21 cellular contexts compared by ENCODE assay signal in genomic region chr18:12742453-12742852, GRCh38. TPM values are rescaled to one million over a fixed set of nuclear protein-coding genes. Genes with fewer than 3 reads are reported as not detected.
DNase-seq lines count a peak whose midpoint lies in the region; ATAC-seq and TF ChIP-seq lines count a peak whose summit lies in the region.
"Had no signal": no experiment of that assay in that cellular context is flagged by ENCODE, and none has a peak within 500 bp of the region (broad histone marks: within the 10 kb centered on the region; RNA-seq: fewer than 3 reads in every experiment).

No MANE protein-coding gene starts in this region.

- H3K9me3 Mint-ChIP-seq in stimulated activated naive CD8-positive, alpha-beta T cell treated with anti-CD3 and anti-CD28 coated beads, Interleukin-15, amount 100 ng/mL, for 72 hours: no peaks in the 10 kb centered on the region
- H3K9me3 Mint-ChIP-seq: activated naive CD8-positive, alpha-beta T cell treated with anti-CD3 and anti-CD28 coated beads for 36 hours had no signal

- WGBS in SK-N-SH (ENCODE audit: low lambda C conversion rate): 49% methylated on average over 5 of the region's 5 CpGs

- H3K36me3 ChIP-seq in SK-N-SH (replicated peaks in 1 of 2; ENCODE audit: control insufficient read depth in 1 of 2, insufficient read depth in 2 of 2, low read length in 1 of 2) (no peaks in the 10 kb centered on the region), vagina (no peaks in the 10 kb centered on the region)
- H3K36me3 ChIP-seq: tibial nerve had no signal

- intact Hi-C loops in vagina (cut with DNase I): no loop called here

- peaks cover 15% of the 10 kb centered on the region for H3F3A ChIP-seq in SK-N-SH (replicated peaks; ENCODE audit: insufficient read depth)

- no peaks in the 10 kb centered on the region for H4K20me1 ChIP-seq in SK-N-SH (ENCODE audit: insufficient read depth)

- H3K27me3 Mint-ChIP-seq in stimulated activated naive CD8-positive, alpha-beta T cell treated with anti-CD3 and anti-CD28 coated beads, Interleukin-15, amount 100 ng/mL, for 72 hours: no peaks in the 10 kb centered on the region
- H3K27me3 Mint-ChIP-seq: activated naive CD8-positive, alpha-beta T cell treated with anti-CD3 and anti-CD28 coated beads for 36 hours had no signal

- no peak overlapping the region; the same call in 1 of the 2 replicates for H2AFZ ChIP-seq in SK-N-SH (ENCODE audit: low read depth)
- H2AFZ ChIP-seq: hepatocyte had no signal

- TF ChIP-seq CTCF in SK-N-SH (IDR thresholded peaks at IDR 0.05) (no peak), vagina (IDR thresholded peaks at IDR 0.05) (no peak)

- no peak for TF ChIP-seq EP300 in SK-N-SH (IDR thresholded peaks at IDR 0.05; ENCODE audit: borderline replicate concordance in 1 of 2, low read depth in 1 of 2, low read length in 1 of 2)

- H3K9ac ChIP-seq in SK-N-SH: no peak overlapping the region

- ATAC-seq in stimulated activated naive CD8-positive, alpha-beta T cell treated with anti-CD3 and anti-CD28 coated beads, Interleukin-15, amount 100 ng/mL, for 72 hours: no peak
- ATAC-seq: sciatic nerve had no signal

- no peaks in the 10 kb centered on the region for H3K9me2 ChIP-seq in SK-N-SH

- no peak overlapping the region for H3K4me3 ChIP-seq in SK-N-SH (ENCODE audit: low read depth in 2 of 2, low read length in 1 of 2)
- H3K4me3 ChIP-seq in vagina: no peak overlapping the region
- H3K4me3 ChIP-seq: hepatocyte, tibial nerve had no signal

- TF ChIP-seq RAD21 in SK-N-SH (IDR thresholded peaks at IDR 0.05; ENCODE audit: low read length): no peak

- no peaks in the 10 kb centered on the region for H3K27me3 ChIP-seq in SK-N-SH (ENCODE audit: insufficient read depth)
- no peaks in the 10 kb centered on the region for H3K27me3 ChIP-seq in vagina
- H3K27me3 ChIP-seq: hepatocyte, tibial nerve had no signal

- no peak overlapping the region for H3K27ac ChIP-seq in SK-N-SH (ENCODE audit: low read depth in 2 of 2, low read length in 1 of 2)
- H3K27ac ChIP-seq in vagina: no peak overlapping the region
- H3K27ac ChIP-seq: 22Rv1, hepatocyte, HL-60, tibial nerve had no signal

- H3K4me1 Mint-ChIP-seq in stimulated activated naive CD8-positive, alpha-beta T cell treated with anti-CD3 and anti-CD28 coated beads, Interleukin-15, amount 100 ng/mL, for 72 hours: no peaks in the 10 kb centered on the region
- H3K4me1 Mint-ChIP-seq: activated naive CD8-positive, alpha-beta T cell treated with anti-CD3 and anti-CD28 coated beads for 36 hours had no signal

- H3K4me3 Mint-ChIP-seq in stimulated activated naive CD8-positive, alpha-beta T cell treated with anti-CD3 and anti-CD28 coated beads, Interleukin-15, amount 100 ng/mL, for 72 hours: no peak overlapping the region
- H3K4me3 Mint-ChIP-seq: activated naive CD8-positive, alpha-beta T cell treated with anti-CD3 and anti-CD28 coated beads for 36 hours had no signal

- peak; percentile 4 for DNase-seq in activated CD8-positive, alpha-beta memory T cell treated with anti-CD3 and anti-CD28 coated beads for 24 hours
- no peak for DNase-seq in activated CD8-positive, alpha-beta memory T cell treated with anti-CD3 and anti-CD28 coated beads, Interleukin-2, amount 50 U/mL, for 48 hours
- DNase-seq in SK-N-SH (no peak), fibroblast of gingiva (ENCODE audit: low read depth) (peak; percentile 53), stromal cell of bone marrow (ENCODE audit: low read depth) (peak; percentile 26), DMS53 treated with DMSO at 0.1 percent for 48 hours (lab: John Stamatoyannopoulos, UW; ENCODE audit: unreplicated experiment) (no peak), vagina (ENCODE audit: extremely low spot score in 2 of 2) (no peak)
- DNase-seq in stimulated activated naive CD8-positive, alpha-beta T cell treated with anti-CD3 and anti-CD28 coated beads, Interleukin-15, amount 100 ng/mL, for 72 hours: no peak
- DNase-seq: activated CD4-positive, alpha-beta T cell treated with anti-CD3 and anti-CD28 coated beads for 48 hours; activated naive CD8-positive, alpha-beta T cell treated with anti-CD3 and anti-CD28 coated beads for 36 hours; Kasumi-1; kidney glomerular epithelial cell; midbrain; NCI-H1436; SIG-M5; stimulated activated CD4-positive, alpha-beta T cell treated with anti-CD3 and anti-CD28 coated beads, Interleukin-4, amount 100 ng/mL, for 1 hour had no signal

- H3K4me1 ChIP-seq in SK-N-SH (ENCODE audit: control insufficient read depth in 1 of 2, insufficient read depth in 2 of 2, low read depth in 1 of 2, low read length in 1 of 2) (no peaks in the 10 kb centered on the region; a peak in 1 of 4 replicates), vagina (no peaks in the 10 kb centered on the region)
- H3K4me1 ChIP-seq: tibial nerve had no signal

- H3K27ac Mint-ChIP-seq in stimulated activated naive CD8-positive, alpha-beta T cell treated with anti-CD3 and anti-CD28 coated beads, Interleukin-15, amount 100 ng/mL, for 72 hours: no peak overlapping the region
- H3K27ac Mint-ChIP-seq: activated naive CD8-positive, alpha-beta T cell treated with anti-CD3 and anti-CD28 coated beads for 36 hours had no signal

- no peak overlapping the region for H3K4me2 ChIP-seq in SK-N-SH
- H3K4me2 ChIP-seq: hepatocyte had no signal

- TF ChIP-seq POLR2A in vagina (IDR thresholded peaks at IDR 0.05): no peak

- no peaks in the 10 kb centered on the region for H3K79me2 ChIP-seq in SK-N-SH (ENCODE audit: insufficient read depth)
- H3K79me2 ChIP-seq: hepatocyte had no signal

- POLR2A ChIA-PET in SK-N-SH (lab: Yijun Ruan, JAX): no interaction called here

- CTCF ChIA-PET in SK-N-SH (lab: Yijun Ruan, JAX): interaction anchor here (0.9 to 13.1 kb wide), 7 partner anchors 12 to 417 kb away, joined by 3 to 124 read pairs (median 3); no protein-coding TSS in a partner anchor

- no peaks in the 10 kb centered on the region for H3K9me3 ChIP-seq in SK-N-SH
- H3K9me3 ChIP-seq in vagina: no peaks in the 10 kb centered on the region
- H3K9me3 ChIP-seq: tibial nerve had no signal

TF ChIP-seq in SK-N-SH, 30 proteins besides CTCF, POLR2A, EP300 and RAD21:
- no peak for TF ChIP-seq SIN3A (IDR thresholded peaks at IDR 0.05; ENCODE audit: borderline replicate concordance, low read depth, low read length)
- TF ChIP-seq NFIC (IDR thresholded peaks at IDR 0.05; ENCODE audit: borderline replicate concordance): no peak
- 0 out of 2 replicates have a peak, but pooled peaks have one; percentile 11 for TF ChIP-seq FOSL2 (IDR thresholded peaks at IDR 0.05; ENCODE audit: borderline replicate concordance, low read depth)

RNA-seq across cellular contexts. Expression of gene PSMG2, which starts 39.6 kb away (rescaled TPM):
- polyA plus RNA-seq in SK-N-SH (2012; rRNA removed): 36.0 and 36.1 TPM in 2 replicates
- polyA plus RNA-seq in SK-N-SH (2012; cell fraction: cytosol; rRNA removed): 42.2 and 49.4 TPM in 2 replicates
- polyA plus RNA-seq in SK-N-SH (2012; cell fraction: nucleus; rRNA removed): 18.0 and 34.0 TPM in 2 replicates
- 56.2 TPM for total RNA-seq in vagina

RNA-seq across cellular contexts. Expression of gene CEP76, which starts 39.9 kb away (rescaled TPM):
- 6.4 and 8.0 TPM in 2 replicates for polyA plus RNA-seq in SK-N-SH (2012; rRNA removed)
- 7.1 and 7.9 TPM in 2 replicates for polyA plus RNA-seq in SK-N-SH (2012; cell fraction: cytosol; rRNA removed)
- 9.6 and 17.3 TPM in 2 replicates for polyA plus RNA-seq in SK-N-SH (2012; cell fraction: nucleus; rRNA removed)
- 8.6 TPM for total RNA-seq in vagina

Comparison
In these comparisons a context has a peak if more than half of its experiments do, and no peak if none do; other contexts are left out.
1. DNase-seq: peak in activated CD8-positive, alpha-beta memory T cell treated with anti-CD3 and anti-CD28 coated beads for 24 hours (single experiment), fibroblast of gingiva (single experiment) and stromal cell of bone marrow (single experiment); none in activated CD8-positive, alpha-beta memory T cell treated with anti-CD3 and anti-CD28 coated beads, Interleukin-2, amount 50 U/mL, for 48 hours (single experiment), SK-N-SH (single experiment), stimulated activated naive CD8-positive, alpha-beta T cell treated with anti-CD3 and anti-CD28 coated beads, Interleukin-15, amount 100 ng/mL, for 72 hours (0 of 2), DMS53 treated with DMSO at 0.1 percent for 48 hours (single experiment) and vagina (0 of 2).